Comparison of ENCODE assay signal across 26 cellular contexts in the genomic region with DNA sequence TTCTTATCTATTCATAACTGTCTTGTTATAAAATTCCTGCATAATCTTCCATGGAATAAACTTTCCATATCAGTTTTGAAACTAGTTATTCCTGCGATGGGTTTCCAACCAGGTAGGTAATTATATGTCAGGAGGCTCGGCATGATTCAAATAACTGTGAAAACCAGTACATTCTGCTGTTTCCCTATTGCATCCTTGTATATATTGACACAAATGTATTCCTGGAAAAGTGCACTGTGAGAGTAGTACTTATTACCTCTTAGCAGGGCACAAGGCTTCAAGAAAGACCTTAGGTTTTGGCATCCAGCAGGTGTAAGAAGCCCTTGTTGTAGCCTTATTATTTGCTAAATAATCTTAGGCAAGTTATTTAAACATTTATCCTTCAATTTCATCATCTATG.
"Had no signal": no experiment of that assay in that cellular context is flagged by ENCODE, and none has a peak within 500 bp of the region (broad histone marks: within the 10 kb centered on the region; RNA-seq: fewer than 3 reads in every experiment).

No MANE protein-coding gene starts in this region.

- DNase-seq: stimulated activated CD4-positive, alpha-beta T cell treated with anti-CD3 and anti-CD28 coated beads, Interleukin-2, amount 100 ng/mL, for 48 hours; stimulated activated CD4-positive, alpha-beta T cell treated with anti-CD3 and anti-CD28 coated beads, Interleukin-4, amount 100 ng/mL, for 1 hour; stimulated activated CD4-positive, alpha-beta T cell treated with anti-CD3 and anti-CD28 coated beads, Interleukin-4, amount 100 ng/mL, for 24 hours; stimulated activated CD4-positive, alpha-beta T cell treated with anti-CD3 and anti-CD28 coated beads, Interleukin-4, amount 100 ng/mL, for 4 hours; stimulated activated CD8-positive, alpha-beta memory T cell treated with anti-CD3 and anti-CD28 coated beads, Interleukin-4, amount 100 ng/mL, for 48 hours; stimulated activated naive B cell treated with anti-CD40 and anti-IgM and Interleukin-4, amounts not matched to agents 10 μg/mL and 1 μg/mL and 100 μg/mL, for 72 hours; stimulated activated naive CD4-positive, alpha-beta T cell; stimulated activated naive CD4-positive, alpha-beta T cell treated with Interleukin-2 at 50 U/mL for 16 hours; stimulated activated naive CD8-positive, alpha-beta T cell treated with anti-CD3 and anti-CD28 coated beads, Interleukin-15, amount 100 ng/mL, for 72 hours; stimulated activated naive CD8-positive, alpha-beta T cell treated with anti-CD3 and anti-CD28 coated beads, Interleukin-15, Interleukin-2, amounts not matched to agents 100 U/mL and 50 U/mL, for 24 hours; stomach; substantia nigra; testis; thyroid gland; tibial artery; transverse colon; trophoblast cell; upper lobe of left lung; upper lobe of right lung; uterus had no signal

- H3K36me3 ChIP-seq: stomach, suprapubic skin, thoracic aorta, thyroid gland, tibial artery, tibial nerve, transverse colon, upper lobe of left lung, upper lobe of right lung, uterus, vagina had no signal

- ATAC-seq: stimulated activated effector memory CD8-positive, alpha-beta T cell treated with anti-CD3 and anti-CD28 coated beads, Interleukin-12 subunit alpha, Interleukin-12 subunit beta, amount 100 ng/mL, for 72 hours; stimulated activated memory B cell treated with anti-CD40 and anti-IgM and Interleukin-4, amounts not matched to agents 10 μg/mL and 1 μg/mL and 100 μg/mL, for 72 hours; stimulated activated naive B cell treated with anti-CD40 and anti-IgM and Interleukin-4, amounts not matched to agents 10 μg/mL and 1 μg/mL and 100 μg/mL, for 72 hours; stimulated activated naive CD8-positive, alpha-beta T cell treated with anti-CD3 and anti-CD28 coated beads, Interleukin-15, amount 100 ng/mL, for 72 hours; stimulated activated naive CD8-positive, alpha-beta T cell treated with anti-CD3 and anti-CD28 coated beads, Interleukin-15, Interleukin-2, amounts not matched to agents 100 U/mL and 50 U/mL, for 24 hours; upper lobe of right lung had no signal

- H3K27me3 ChIP-seq: stomach, suprapubic skin, testis, thyroid gland, tibial artery, tibial nerve, transverse colon, upper lobe of left lung, upper lobe of right lung, uterus, vagina had no signal

- H3K9me3 ChIP-seq: stomach, suprapubic skin, testis, thoracic aorta, thyroid gland, tibial artery, tibial nerve, transverse colon, upper lobe of left lung, upper lobe of right lung, uterus, vagina had no signal

- H3K27ac ChIP-seq: stomach, suprapubic skin, testis, thoracic aorta, thyroid gland, tibial artery, tibial nerve, transverse colon, upper lobe of left lung, upper lobe of right lung, uterus, vagina had no signal

- H3K4me1 ChIP-seq: stomach, suprapubic skin, testis, thyroid gland, tibial artery, tibial nerve, transverse colon, upper lobe of left lung, upper lobe of right lung, uterus, vagina had no signal

- H3K4me3 ChIP-seq: stomach, suprapubic skin, testis, thoracic aorta, thyroid gland, tibial artery, tibial nerve, transverse colon, upper lobe of left lung, upper lobe of right lung, uterus, vagina had no signal
